17 cellular contexts compared by ENCODE assay signal in genomic region chr18:9927392-9928063, GRCh38. TPM values are rescaled to one million over a fixed set of nuclear protein-coding genes. Genes with fewer than 3 reads are reported as not detected.
DNase-seq lines count a peak whose midpoint lies in the region; ATAC-seq and TF ChIP-seq lines count a peak whose summit lies in the region.
"Had no signal": no experiment of that assay in that cellular context is flagged by ENCODE, and none has a peak within 500 bp of the region (broad histone marks: within the 10 kb centered on the region; RNA-seq: fewer than 3 reads in every experiment).

No MANE protein-coding gene starts in this region.

- no peak overlapping the region for H4K91ac ChIP-seq in H9 (ENCODE audit: insufficient read length, low read depth, low read length)

- H3K27me3 Mint-ChIP-seq in CD4-positive, CD25-positive, alpha-beta regulatory T cell = no peaks in the 10 kb centered on the region
- no peaks in the 10 kb centered on the region for H3K27me3 Mint-ChIP-seq in H9 (ENCODE audit: low read depth)
- no peaks in the 10 kb centered on the region for H3K27me3 Mint-ChIP-seq in activated T-helper 2 cell treated with anti-CD3 and anti-CD28 coated beads, Interferon-gamma antibody, Interleukin-2, Interleukin-4, amounts not matched to agents 10 μg/mL and 5 μg/mL and 100 μg/mL, durations not matched to agents 14 hours and 24 hours and 36 hours (ENCODE audit: low read depth)
- H3K27me3 Mint-ChIP-seq in naive thymus-derived CD4-positive, alpha-beta T cell = no peaks in the 10 kb centered on the region
- H3K27me3 Mint-ChIP-seq: activated naive CD8-positive, alpha-beta T cell treated with anti-CD3 and anti-CD28 coated beads, Interleukin-2, amount 10 ng/mL, durations not matched to agents 7 days and 5 days had no signal

- no peaks in the 10 kb centered on the region for H3K23me2 ChIP-seq in H9 (ENCODE audit: insufficient read length, low read depth, low read length, poor library complexity, severe bottlenecking)

- no peak overlapping the region for H3T11ph ChIP-seq in H9 (ENCODE audit: low read length)

- H3K9me3 ChIP-seq in CD4-positive, CD25-positive, alpha-beta regulatory T cell (ENCODE audit: control insufficient read depth in 2 of 2, low read length in 2 of 2) = no peaks in the 10 kb centered on the region
- H3K9me3 ChIP-seq in H9 (ENCODE audit: control insufficient read depth, low read depth, low read length) = no peaks in the 10 kb centered on the region
- H3K9me3 ChIP-seq in naive thymus-derived CD4-positive, alpha-beta T cell (ENCODE audit: control insufficient read depth in 2 of 3, low read length in 3 of 3) = no peaks in the 10 kb centered on the region

- peak overlapping the region; percentile 17 for H3K4me3 ChIP-seq in CD4-positive, CD25-positive, alpha-beta regulatory T cell (ENCODE audit: low read depth, low read length)
- no peak overlapping the region for H3K4me3 ChIP-seq in naive thymus-derived CD4-positive, alpha-beta T cell (ENCODE audit: low read length)

- H4K20me1 ChIP-seq in H9 (ENCODE audit: control insufficient read depth, insufficient read depth, insufficient read length) = no peaks in the 10 kb centered on the region

- no peak overlapping the region for H4K5ac ChIP-seq in H9 (ENCODE audit: insufficient read length, low read depth, low read length)

- H3K4me1 Mint-ChIP-seq in CD4-positive, CD25-positive, alpha-beta regulatory T cell = peaks cover 58 to 86% (median 74%) of the 10 kb centered on the region in 4 donors
- H3K4me1 Mint-ChIP-seq in H9 = peaks cover 36 to 54% of the 10 kb centered on the region in 2 experiments
- peaks cover 46% of the 10 kb centered on the region for H3K4me1 Mint-ChIP-seq in activated T-helper 2 cell treated with anti-CD3 and anti-CD28 coated beads, Interferon-gamma antibody, Interleukin-2, Interleukin-4, amounts not matched to agents 10 μg/mL and 5 μg/mL and 100 μg/mL, durations not matched to agents 14 hours and 24 hours and 36 hours (ENCODE audit: low read depth)
- peaks cover 22 to 90% (median 48%) of the 10 kb centered on the region in 7 donors for H3K4me1 Mint-ChIP-seq in naive thymus-derived CD4-positive, alpha-beta T cell
- peaks cover 45% of the 10 kb centered on the region for H3K4me1 Mint-ChIP-seq in stimulated activated effector memory CD8-positive, alpha-beta T cell treated with anti-CD3 and anti-CD28 coated beads, Interleukin-12 subunit alpha, Interleukin-12 subunit beta, amount 100 ng/mL, for 72 hours

- H3K56ac ChIP-seq in H9 (ENCODE audit: insufficient read length, low read depth, low read length) = no peak overlapping the region

- H3K27me3 ChIP-seq in CD4-positive, CD25-positive, alpha-beta regulatory T cell (ENCODE audit: control insufficient read depth, insufficient read depth, low read length) = no peaks in the 10 kb centered on the region
- H3K27me3 ChIP-seq in H9 (ENCODE audit: insufficient read depth, low read length) = no peaks in the 10 kb centered on the region
- no peaks in the 10 kb centered on the region for H3K27me3 ChIP-seq in naive thymus-derived CD4-positive, alpha-beta T cell (ENCODE audit: control insufficient read depth in 2 of 2, insufficient read depth in 2 of 2, low read length in 2 of 2)

- no peak overlapping the region for H2BK120ac ChIP-seq in H9 (ENCODE audit: low read depth, low read length, poor library complexity, severe bottlenecking)

- no peak overlapping the region for H3K14ac ChIP-seq in H9 (ENCODE audit: insufficient read depth, low read length)

- no peak for DNase-seq in CD4-positive, CD25-positive, alpha-beta regulatory T cell
- DNase-seq in H9 (no peak), NCI-H2171 treated with DMSO at 0.1 percent for 48 hours (lab: John Stamatoyannopoulos, UW) (no peak)
- DNase-seq in activated T-helper 2 cell treated with anti-CD3 and anti-CD28 coated beads, Interferon-gamma antibody, Interleukin-2, Interleukin-4, amounts not matched to agents 10 μg/mL and 5 μg/mL and 100 μg/mL, durations not matched to agents 14 hours and 24 hours and 36 hours (ENCODE audit: low spot score) = no peak
- no peak for DNase-seq in naive thymus-derived CD4-positive, alpha-beta T cell
- no peak for DNase-seq in stimulated activated effector memory CD8-positive, alpha-beta T cell treated with anti-CD3 and anti-CD28 coated beads, Interleukin-12 subunit alpha, Interleukin-12 subunit beta, amount 100 ng/mL, for 72 hours (ENCODE audit: low spot score in 2 of 2)
- DNase-seq: activated naive CD8-positive, alpha-beta T cell treated with anti-CD3 and anti-CD28 coated beads, Interleukin-2, amount 10 ng/mL, durations not matched to agents 7 days and 5 days; caudate nucleus; EL; HCEC 1CT; immature natural killer cell; NCI-H1436; NCI-H446 treated with DMSO at 0.1 percent for 48 hours; OCI-M1 had no signal

- CTCF ChIA-PET in naive thymus-derived CD4-positive, alpha-beta T cell (lab: Charles Lee) = interaction anchor here (0.6 kb wide), 1 partner anchor 11 kb away, joined by 3 read pairs; no protein-coding TSS in a partner anchor

- peak overlapping the region in 3 of 4 donors; percentile 5 to 57 (median 7) for H3K4me3 Mint-ChIP-seq in CD4-positive, CD25-positive, alpha-beta regulatory T cell
- no peak overlapping the region for H3K4me3 Mint-ChIP-seq in H9
- no peak overlapping the region for H3K4me3 Mint-ChIP-seq in activated T-helper 2 cell treated with anti-CD3 and anti-CD28 coated beads, Interferon-gamma antibody, Interleukin-2, Interleukin-4, amounts not matched to agents 10 μg/mL and 5 μg/mL and 100 μg/mL, durations not matched to agents 14 hours and 24 hours and 36 hours (ENCODE audit: low read depth)
- peak overlapping the region in 8 of 10 donors; percentile 23 to 73 (median 53) for H3K4me3 Mint-ChIP-seq in naive thymus-derived CD4-positive, alpha-beta T cell
- no peak overlapping the region for H3K4me3 Mint-ChIP-seq in stimulated activated effector memory CD8-positive, alpha-beta T cell treated with anti-CD3 and anti-CD28 coated beads, Interleukin-12 subunit alpha, Interleukin-12 subunit beta, amount 100 ng/mL, for 72 hours
- H3K4me3 Mint-ChIP-seq: activated naive CD8-positive, alpha-beta T cell treated with anti-CD3 and anti-CD28 coated beads, Interleukin-2, amount 10 ng/mL, durations not matched to agents 7 days and 5 days had no signal

- H3K79me2 ChIP-seq in H9 (ENCODE audit: insufficient read depth, low read length) = peaks cover 25% of the 10 kb centered on the region

- H2BK5ac ChIP-seq in H9 (ENCODE audit: insufficient read length, low read length) = no peak overlapping the region

- H3K9me3 Mint-ChIP-seq in CD4-positive, CD25-positive, alpha-beta regulatory T cell = no peaks in the 10 kb centered on the region
- H3K9me3 Mint-ChIP-seq in H9 = no peaks in the 10 kb centered on the region
- H3K9me3 Mint-ChIP-seq in activated T-helper 2 cell treated with anti-CD3 and anti-CD28 coated beads, Interferon-gamma antibody, Interleukin-2, Interleukin-4, amounts not matched to agents 10 μg/mL and 5 μg/mL and 100 μg/mL, durations not matched to agents 14 hours and 24 hours and 36 hours = no peaks in the 10 kb centered on the region
- no peaks in the 10 kb centered on the region for H3K9me3 Mint-ChIP-seq in naive thymus-derived CD4-positive, alpha-beta T cell
- H3K9me3 Mint-ChIP-seq in stimulated activated effector memory CD8-positive, alpha-beta T cell treated with anti-CD3 and anti-CD28 coated beads, Interleukin-12 subunit alpha, Interleukin-12 subunit beta, amount 100 ng/mL, for 72 hours = no peaks in the 10 kb centered on the region
- H3K9me3 Mint-ChIP-seq: activated naive CD8-positive, alpha-beta T cell treated with anti-CD3 and anti-CD28 coated beads, Interleukin-2, amount 10 ng/mL, durations not matched to agents 7 days and 5 days; immature natural killer cell had no signal

- H3K4me2 ChIP-seq in H9 (ENCODE audit: insufficient read depth, insufficient read length, low read length) = no peak overlapping the region

- no peak overlapping the region for H3K27ac ChIP-seq in CD4-positive, CD25-positive, alpha-beta regulatory T cell (ENCODE audit: insufficient read depth, low read length, poor library complexity, severe bottlenecking)
- no peak overlapping the region for H3K27ac ChIP-seq in H9 (ENCODE audit: insufficient read length, low read depth, low read length)
- H3K27ac ChIP-seq in naive thymus-derived CD4-positive, alpha-beta T cell (ENCODE audit: low read depth, low read length) = no peak overlapping the region
- H3K27ac ChIP-seq: VCaP had no signal

- peaks cover 3% of the 10 kb centered on the region for H3K36me3 Mint-ChIP-seq in CD4-positive, CD25-positive, alpha-beta regulatory T cell
- peaks cover 2 to 9% (median 8%) of the 10 kb centered on the region in 3 experiments; a peak in 5 of 7 replicates for H3K36me3 Mint-ChIP-seq in H9 (ENCODE audit: insufficient read depth in 1 of 3, low read depth in 3 of 3)
- peaks cover 22% of the 10 kb centered on the region for H3K36me3 Mint-ChIP-seq in activated T-helper 2 cell treated with anti-CD3 and anti-CD28 coated beads, Interferon-gamma antibody, Interleukin-2, Interleukin-4, amounts not matched to agents 10 μg/mL and 5 μg/mL and 100 μg/mL, durations not matched to agents 14 hours and 24 hours and 36 hours (ENCODE audit: low read depth)
- peaks cover 4 to 10% (median 9%) of the 10 kb centered on the region in 5 donors for H3K36me3 Mint-ChIP-seq in naive thymus-derived CD4-positive, alpha-beta T cell
- peaks cover 8% of the 10 kb centered on the region for H3K36me3 Mint-ChIP-seq in stimulated activated effector memory CD8-positive, alpha-beta T cell treated with anti-CD3 and anti-CD28 coated beads, Interleukin-12 subunit alpha, Interleukin-12 subunit beta, amount 100 ng/mL, for 72 hours

- ATAC-seq in CD4-positive, CD25-positive, alpha-beta regulatory T cell (ENCODE audit: low read depth in 2 of 2) = no peak
- no peak for ATAC-seq in naive thymus-derived CD4-positive, alpha-beta T cell
- no peak for ATAC-seq in stimulated activated effector memory CD8-positive, alpha-beta T cell treated with anti-CD3 and anti-CD28 coated beads, Interleukin-12 subunit alpha, Interleukin-12 subunit beta, amount 100 ng/mL, for 72 hours
- ATAC-seq in GM18873 (IDR thresholded peaks at IDR 0.05; ENCODE audit: low FRiP score, unreplicated experiment) = no peak

- peaks cover 4% of the 10 kb centered on the region for H3K79me1 ChIP-seq in H9 (ENCODE audit: insufficient read depth, low read depth, low read length, poor library complexity, severe bottlenecking)

- no peak overlapping the region for H3K23ac ChIP-seq in H9 (ENCODE audit: insufficient read length, low read depth, low read length)

- POLR2A ChIA-PET in naive thymus-derived CD4-positive, alpha-beta T cell (lab: Charles Lee) = interaction anchor here (1.0 to 1.8 kb wide), 2 partner anchors 13 to 14 kb away, joined by 3 to 6 read pairs; partner anchors contain the start of gene VAPA

- no peak overlapping the region for H3K9ac ChIP-seq in H9 (ENCODE audit: extremely low read depth, insufficient read length, low read length)

- intact Hi-C loops in activated T-helper 2 cell treated with anti-CD3 and anti-CD28 coated beads, Interferon-gamma antibody, Interleukin-2, Interleukin-4, amounts not matched to agents 10 μg/mL and 5 μg/mL and 100 μg/mL, durations not matched to agents 14 hours and 24 hours and 36 hours (cut with micrococcal nuclease) = no loop called here
- intact Hi-C loops in naive thymus-derived CD4-positive, alpha-beta T cell (cut with micrococcal nuclease) = no loop called here

- H2AFZ ChIP-seq in H9 (ENCODE audit: low read length) = no peak overlapping the region

- H2BK12ac ChIP-seq in H9 (ENCODE audit: insufficient read length, low read depth, low read length) = no peak overlapping the region

- H3K36me3 ChIP-seq in CD4-positive, CD25-positive, alpha-beta regulatory T cell (ENCODE audit: control insufficient read depth, insufficient read depth, low read length) = peaks cover 3% of the 10 kb centered on the region
- peaks cover 0 to 6% (median 2%) of the 10 kb centered on the region in 3 experiments for H3K36me3 ChIP-seq in naive thymus-derived CD4-positive, alpha-beta T cell (ENCODE audit: control insufficient read depth in 2 of 3, insufficient read depth in 3 of 3, low read length in 3 of 3)

- no peak overlapping the region for H3K4ac ChIP-seq in H9 (ENCODE audit: low read depth, low read length)

- no peak overlapping the region for H2BK20ac ChIP-seq in H9 (ENCODE audit: low read depth, low read length, poor library complexity, severe bottlenecking)

- no CpG with 5 or more reads among the region's 2 CpGs for WGBS in H9 (ENCODE audit: extremely low coverage, insufficient read length, low lambda C conversion rate)

- TF ChIP-seq CTCF in H9 (conservative IDR thresholded peaks at IDR 0.05) = no peak

- peak overlapping the region in 2 of 3 donors; percentile 6 to 42 for H3K27ac Mint-ChIP-seq in CD4-positive, CD25-positive, alpha-beta regulatory T cell
- H3K27ac Mint-ChIP-seq in H9 = peak overlapping the region in 2 of 3 experiments; percentile 21 to 38; a peak in 2 of 7 replicates
- peak overlapping the region; percentile 52 for H3K27ac Mint-ChIP-seq in activated T-helper 2 cell treated with anti-CD3 and anti-CD28 coated beads, Interferon-gamma antibody, Interleukin-2, Interleukin-4, amounts not matched to agents 10 μg/mL and 5 μg/mL and 100 μg/mL, durations not matched to agents 14 hours and 24 hours and 36 hours
- peak overlapping the region in 5 of 9 donors; percentile 16 to 75 (median 25) for H3K27ac Mint-ChIP-seq in naive thymus-derived CD4-positive, alpha-beta T cell
- H3K27ac Mint-ChIP-seq in stimulated activated effector memory CD8-positive, alpha-beta T cell treated with anti-CD3 and anti-CD28 coated beads, Interleukin-12 subunit alpha, Interleukin-12 subunit beta, amount 100 ng/mL, for 72 hours = no peak overlapping the region
- H3K27ac Mint-ChIP-seq: activated naive CD8-positive, alpha-beta T cell treated with anti-CD3 and anti-CD28 coated beads, Interleukin-2, amount 10 ng/mL, durations not matched to agents 7 days and 5 days had no signal

- H3K18ac ChIP-seq in H9 (ENCODE audit: insufficient read length, low read depth, low read length) = no peak overlapping the region

- H2AK5ac ChIP-seq in H9 (ENCODE audit: insufficient read length, low read length) = no peak overlapping the region

- peaks cover 62% of the 10 kb centered on the region for H3K4me1 ChIP-seq in CD4-positive, CD25-positive, alpha-beta regulatory T cell (ENCODE audit: control insufficient read depth, insufficient read depth, low read length, poor library complexity, severe bottlenecking)
- no peaks in the 10 kb centered on the region; the same call in 1 of the 2 replicates for H3K4me1 ChIP-seq in H9 (ENCODE audit: insufficient read depth, low read length)
- peaks cover 42 to 48% of the 10 kb centered on the region in 2 donors for H3K4me1 ChIP-seq in naive thymus-derived CD4-positive, alpha-beta T cell (ENCODE audit: control insufficient read depth in 2 of 2, insufficient read depth in 2 of 2, low read length in 2 of 2)

- H4K8ac ChIP-seq in H9 (replicated peaks; ENCODE audit: insufficient read length, low read depth, low read length) = no peak overlapping the region

- H2BK15ac ChIP-seq in H9 (ENCODE audit: low read depth, low read length) = no peak overlapping the region

RNA-seq across cellular contexts. Expression of gene VAPA, which starts 13.7 kb away (rescaled TPM):
- 163 TPM for total RNA-seq in CD4-positive, CD25-positive, alpha-beta regulatory T cell
- 100 to 1,000 TPM; 253 to 286 (median 269) TPM for polyA plus RNA-seq in CD4-positive, CD25-positive, alpha-beta regulatory T cell
- total RNA-seq in H9 (2021) = 126 and 141 TPM in 2 replicates
- total RNA-seq in activated T-helper 2 cell treated with anti-CD3 and anti-CD28 coated beads, Interferon-gamma antibody, Interleukin-2, Interleukin-4, amounts not matched to agents 10 μg/mL and 5 μg/mL and 100 μg/mL, durations not matched to agents 14 hours and 24 hours and 36 hours = 216 and 223 TPM in 2 replicates
- total RNA-seq in naive thymus-derived CD4-positive, alpha-beta T cell = 100 to 1,000 TPM; 109 to 199 (median 151) TPM
- 100 to 1,000 TPM; 214 to 278 TPM for polyA plus RNA-seq in naive thymus-derived CD4-positive, alpha-beta T cell

RNA-seq across cellular contexts. Expression of gene TXNDC2, which starts 41.8 kb away (rescaled TPM):
- not detected for total RNA-seq in CD4-positive, CD25-positive, alpha-beta regulatory T cell
- polyA plus RNA-seq in CD4-positive, CD25-positive, alpha-beta regulatory T cell = not detected
- 0.28 TPM in 1 of 2 replicates, not detected in the other for total RNA-seq in H9 (2021)
- 0.21 and 0.39 TPM in 2 replicates for total RNA-seq in activated T-helper 2 cell treated with anti-CD3 and anti-CD28 coated beads, Interferon-gamma antibody, Interleukin-2, Interleukin-4, amounts not matched to agents 10 μg/mL and 5 μg/mL and 100 μg/mL, durations not matched to agents 14 hours and 24 hours and 36 hours
- under 1 TPM in 1 of 5 experiments, not detected in 4; 0.07 TPM for total RNA-seq in naive thymus-derived CD4-positive, alpha-beta T cell
- not detected for polyA plus RNA-seq in naive thymus-derived CD4-positive, alpha-beta T cell
- total RNA-seq: activated naive CD8-positive, alpha-beta T cell treated with anti-CD3 and anti-CD28 coated beads, Interleukin-2, amount 10 ng/mL, durations not matched to agents 7 days and 5 days; glomerular endothelial cell had no signal
- polyA plus RNA-seq: immature natural killer cell had no signal

Comparison
In these comparisons a context has a peak if more than half of its experiments do, and no peak if none do; other contexts are left out.
1. H3K4me3 Mint-ChIP-seq: peak in CD4-positive, CD25-positive, alpha-beta regulatory T cell (3 of 4) and naive thymus-derived CD4-positive, alpha-beta T cell (8 of 10); none in H9 (0 of 2), activated T-helper 2 cell treated with anti-CD3 and anti-CD28 coated beads, Interferon-gamma antibody, Interleukin-2, Interleukin-4, amounts not matched to agents 10 μg/mL and 5 μg/mL and 100 μg/mL, durations not matched to agents 14 hours and 24 hours and 36 hours (single experiment) and stimulated activated effector memory CD8-positive, alpha-beta T cell treated with anti-CD3 and anti-CD28 coated beads, Interleukin-12 subunit alpha, Interleukin-12 subunit beta, amount 100 ng/mL, for 72 hours (single experiment).